ENCODE assay signal across 23 cellular contexts in genomic region chr4:86446996-86447395, GRCh38.
"Had no signal": no experiment of that assay in that cellular context is flagged by ENCODE, and none has a peak within 500 bp of the region (broad histone marks: within the 10 kb centered on the region; RNA-seq: fewer than 3 reads in every experiment).

No MANE protein-coding gene starts in this region.

- H3K36me3 Mint-ChIP-seq: naive thymus-derived CD8-positive, alpha-beta T cell had no signal

- H3K27ac ChIP-seq: coronary artery, dorsolateral prefrontal cortex, epithelial cell of prostate, esophagus squamous epithelium, gastrocnemius medialis, heart right ventricle, left lung, lower lobe of right lung had no signal

- H3K4me3 Mint-ChIP-seq: naive thymus-derived CD8-positive, alpha-beta T cell had no signal

- H3K9me3 ChIP-seq: gastrocnemius medialis, lower lobe of right lung had no signal

- DNase-seq: dermis blood vessel endothelial cell; dorsolateral prefrontal cortex; effector CD4-positive, alpha-beta T cell; effector memory CD4-positive, alpha-beta T cell; erythroblast; esophagus squamous epithelium; foreskin fibroblast; foreskin melanocyte; gastrocnemius medialis; glutamatergic neuron; head of caudate nucleus; heart right ventricle; hippocampal formation; left cardiac atrium; left lung; left ventricle myocardium superior; lower lobe of right lung; mesenchymal stem cell; midbrain; naive thymus-derived CD8-positive, alpha-beta T cell had no signal

- H3K27ac Mint-ChIP-seq: naive thymus-derived CD8-positive, alpha-beta T cell had no signal

- H3K27me3 ChIP-seq: dorsolateral prefrontal cortex, esophagus squamous epithelium, gastrocnemius medialis, heart right ventricle, left lung had no signal

- H3K4me3 ChIP-seq: coronary artery, dorsolateral prefrontal cortex, esophagus squamous epithelium, gastrocnemius medialis, heart right ventricle, left lung, lower lobe of right lung had no signal

- H3K4me1 ChIP-seq: gastrocnemius medialis, heart right ventricle, left lung, lower lobe of right lung had no signal

- H3K36me3 ChIP-seq: esophagus squamous epithelium, gastrocnemius medialis, heart right ventricle, left lung, lower lobe of right lung had no signal

- ATAC-seq: esophagus mucosa; gastrocnemius medialis; heart right ventricle; left cardiac atrium; left lung; left ventricle myocardium superior; lower lobe of right lung; naive thymus-derived CD8-positive, alpha-beta T cell had no signal
